Comparison of ENCODE assay signal across 17 cellular contexts in genomic region chr1:230086152-230086551, GRCh38. TPM values are rescaled to one million over a fixed set of nuclear protein-coding genes. Genes with fewer than 3 reads are reported as not detected.
DNase-seq lines count a peak whose midpoint lies in the region; ATAC-seq, FAIRE-seq and TF ChIP-seq lines count a peak whose summit lies in the region.
"Had no signal": no experiment of that assay in that cellular context is flagged by ENCODE, and none has a peak within 500 bp of the region (broad histone marks: within the 10 kb centered on the region; RNA-seq: fewer than 3 reads in every experiment).

No MANE protein-coding gene starts in this region.

- peak overlapping the region; percentile 79 for H3K4me2 ChIP-seq in A549

- no peak overlapping the region for H3K4me3 ChIP-seq in A549
- H3K4me3 ChIP-seq in body of pancreas, result no peak overlapping the region
- no peak overlapping the region for H3K4me3 ChIP-seq in Caco-2 (ENCODE audit: low read depth, low read length)
- H3K4me3 ChIP-seq: psoas muscle had no signal

- POLR2A ChIA-PET in A549 (lab: Yijun Ruan, JAX), result interaction anchor here (4.9 kb wide), 1 partner anchor 19 kb away, joined by 35 read pairs; no protein-coding TSS in a partner anchor
- POLR2A ChIA-PET in Caco-2 (lab: Charles Lee), result no interaction called here
- POLR2A ChIA-PET in T-cell (lab: Charles Lee), result no interaction called here

- BruUV-seq in Caco-2 (replicated peaks; lab: Mats Ljungman, UMichigan), result no TSS peak

- H3K27ac Mint-ChIP-seq in HFFc6 (peak overlapping the region; percentile 97), nephron progenitor cell (peak overlapping the region; percentile 81), Caco-2 (ENCODE audit: unreplicated experiment) (no peak overlapping the region), T-cell (no peak overlapping the region)

- H3K4me1 ChIP-seq in A549, result peaks cover 80% of the 10 kb centered on the region
- H3K4me1 ChIP-seq in body of pancreas, result peaks cover 92% of the 10 kb centered on the region
- H3K4me1 ChIP-seq in Caco-2, result peaks cover 26% of the 10 kb centered on the region

- H3K9me3 ChIP-seq in A549 (0 out of 3 replicates have a peak, but pooled peaks cover 3% of the 10 kb centered on the region), body of pancreas (no peaks in the 10 kb centered on the region), Caco-2 (no peaks in the 10 kb centered on the region)
- H3K9me3 ChIP-seq: psoas muscle had no signal

- ATAC-seq in A549 (no peak), body of pancreas (no peak), T-cell (replicated peaks in 1 of 4) (no peak), GM18867 (IDR thresholded peaks at IDR 0.05; ENCODE audit: unreplicated experiment) (no peak)
- ATAC-seq: psoas muscle had no signal

- TF ChIP-seq EP300 in A549 (IDR thresholded peaks at IDR 0.05), result no peak

- no peak for TF ChIP-seq RAD21 in A549 (conservative IDR thresholded peaks at IDR 0.05 in 1 of 2, IDR thresholded peaks at IDR 0.05 in 1 of 2)

- peaks cover 13% of the 10 kb centered on the region for H3K9me3 Mint-ChIP-seq in HFFc6
- peaks cover 6% of the 10 kb centered on the region for H3K9me3 Mint-ChIP-seq in nephron progenitor cell
- no peaks in the 10 kb centered on the region for H3K9me3 Mint-ChIP-seq in Caco-2 (ENCODE audit: unreplicated experiment)
- peaks cover 0 to 5% (median 5%) of the 10 kb centered on the region in 3 donors for H3K9me3 Mint-ChIP-seq in T-cell

- CTCF ChIA-PET in A549 (lab: Yijun Ruan, JAX) (interaction anchor here (1.2 to 3.5 kb wide), 4 partner anchors 12 to 21 kb away, joined by 3 to 13 read pairs (median 5); no protein-coding TSS in a partner anchor), Caco-2 (lab: Charles Lee) (no interaction called here), T-cell (lab: Charles Lee) (no interaction called here)

- WGBS in A549 (ENCODE audit: missing lambda C conversion rate), result 76% methylated on average over 6 of the region's 6 CpGs
- 39 to 55% methylated on average over 6 of the region's 6 CpGs for WGBS in body of pancreas, 2 donors

- peaks cover 95% of the 10 kb centered on the region for H3K4me1 Mint-ChIP-seq in HFFc6 (ENCODE audit: low read depth)
- peaks cover 39% of the 10 kb centered on the region for H3K4me1 Mint-ChIP-seq in nephron progenitor cell
- H3K4me1 Mint-ChIP-seq in Caco-2 (ENCODE audit: low read depth, unreplicated experiment), result peaks cover 35% of the 10 kb centered on the region
- peaks cover 56 to 83% (median 69%) of the 10 kb centered on the region in 3 donors for H3K4me1 Mint-ChIP-seq in T-cell

- DNase-seq in A549 (ENCODE audit: low read depth in 1 of 2, low spot score in 1 of 2) (no peak), HFFc6 (no peak), body of pancreas (no peak), nephron progenitor cell (no peak), Caco-2 (no peak), NCI-H1930 (lab: John Stamatoyannopoulos, UW) (no peak), T-cell (no peak)
- DNase-seq: activated CD4-positive, alpha-beta T cell treated with anti-CD3 and anti-CD28 coated beads, Interleukin-2, amount 10 ng/mL, durations not matched to agents 7 days and 5 days; amygdala; cortex of kidney; NCI-H2081; psoas muscle; SHP77 treated with DMSO at 0.1 percent for 48 hours had no signal

- intact Hi-C loops in body of pancreas (cut with DNase I), result no loop called here
- intact Hi-C loops in Caco-2 (cut with micrococcal nuclease; ENCODE audit: unreplicated experiment), result no loop called here

- H3K36me3 Mint-ChIP-seq in HFFc6 (ENCODE audit: low read depth), result peaks cover 31% of the 10 kb centered on the region
- peaks cover 31% of the 10 kb centered on the region for H3K36me3 Mint-ChIP-seq in nephron progenitor cell (ENCODE audit: low read depth)
- peaks cover 7% of the 10 kb centered on the region for H3K36me3 Mint-ChIP-seq in Caco-2 (ENCODE audit: insufficient read depth, unreplicated experiment)
- H3K36me3 Mint-ChIP-seq in T-cell, result peaks cover 24% of the 10 kb centered on the region

- H3K27me3 Mint-ChIP-seq in HFFc6 (ENCODE audit: insufficient read depth) (peaks cover 7% of the 10 kb centered on the region), nephron progenitor cell (ENCODE audit: low read depth, poor library complexity) (peaks cover 7% of the 10 kb centered on the region), Caco-2 (ENCODE audit: insufficient read depth, unreplicated experiment) (no peaks in the 10 kb centered on the region), T-cell (no peaks in the 10 kb centered on the region)
- H3K27me3 Mint-ChIP-seq: activated CD4-positive, alpha-beta T cell treated with anti-CD3 and anti-CD28 coated beads, Interleukin-2, amount 10 ng/mL, durations not matched to agents 7 days and 5 days had no signal

- H3K27me3 ChIP-seq in body of pancreas (no peaks in the 10 kb centered on the region), Caco-2 (replicated peaks; ENCODE audit: control insufficient read depth, insufficient read depth, low read length) (no peaks in the 10 kb centered on the region)

- H3K36me3 ChIP-seq in body of pancreas (replicated peaks in 1 of 2; ENCODE audit: insufficient read depth in 1 of 2, low read depth in 2 of 2) (no peaks in the 10 kb centered on the region), Caco-2 (ENCODE audit: control insufficient read depth, insufficient read depth, low read length) (no peaks in the 10 kb centered on the region)

- peak overlapping the region; percentile 86 to 94 for H3K27ac ChIP-seq in A549
- H3K27ac ChIP-seq in body of pancreas, result peak overlapping the region in 3 of 4 donors; percentile 1 to 64 (median 61)

- H3K4me3 Mint-ChIP-seq in HFFc6 (0 out of 2 replicates have a peak overlapping the region, but pooled peaks have one; percentile 6), nephron progenitor cell (no peak overlapping the region), Caco-2 (ENCODE audit: unreplicated experiment) (no peak overlapping the region), T-cell (no peak overlapping the region)
- H3K4me3 Mint-ChIP-seq: activated CD4-positive, alpha-beta T cell treated with anti-CD3 and anti-CD28 coated beads, Interleukin-2, amount 10 ng/mL, durations not matched to agents 7 days and 5 days had no signal

- TF ChIP-seq POLR2A in A549 (IDR thresholded peaks at IDR 0.05; ENCODE audit: low read length), result no peak
- no peak for TF ChIP-seq POLR2A in body of pancreas (IDR thresholded peaks at IDR 0.05)

- TF ChIP-seq CTCF in A549 (IDR thresholded peaks at IDR 0.05), result no peak
- no peak for TF ChIP-seq CTCF in HFFc6 (IDR thresholded peaks at IDR 0.05)
- TF ChIP-seq CTCF in body of pancreas (IDR thresholded peaks at IDR 0.05), result no peak
- no peak for TF ChIP-seq CTCF in nephron progenitor cell (IDR thresholded peaks at IDR 0.05)
- no peak for TF ChIP-seq CTCF in Caco-2 (IDR thresholded peaks at IDR 0.05; ENCODE audit: insufficient read depth in 1 of 2, low read depth in 1 of 2, low read length in 1 of 2, severe bottlenecking in 1 of 2, unreplicated experiment in 1 of 2)

- FAIRE-seq in A549 (lab: Jason Lieb, UNC), result no peak
- FAIRE-seq: D721Med, GM18507, GM19239 had no signal

TF ChIP-seq in A549, 52 proteins besides CTCF, POLR2A, EP300 and RAD21 (continues in another document):
- TF ChIP-seq MYC (IDR thresholded peaks at IDR 0.05; ENCODE audit: borderline replicate concordance, low read length), result no peak
- TF ChIP-seq HEYL (CRISPR knock-in tag; IDR thresholded peaks at IDR 0.05), result no peak
- TF ChIP-seq HOXB13 (CRISPR knock-in tag; IDR thresholded peaks at IDR 0.05; ENCODE audit: low read depth), result no peak
- TF ChIP-seq FOXS1 (CRISPR knock-in tag; IDR thresholded peaks at IDR 0.05), result no peak
- no peak for TF ChIP-seq HDAC2 (IDR thresholded peaks at IDR 0.05)
- TF ChIP-seq BHLHE40 (IDR thresholded peaks at IDR 0.05; ENCODE audit: low read depth, low read length), result no peak
- TF ChIP-seq CEBPB (IDR thresholded peaks at IDR 0.05), result no peak
- TF ChIP-seq ESRRA (IDR thresholded peaks at IDR 0.05; ENCODE audit: borderline replicate concordance, low read length), result no peak
- TF ChIP-seq, protein P1, sequence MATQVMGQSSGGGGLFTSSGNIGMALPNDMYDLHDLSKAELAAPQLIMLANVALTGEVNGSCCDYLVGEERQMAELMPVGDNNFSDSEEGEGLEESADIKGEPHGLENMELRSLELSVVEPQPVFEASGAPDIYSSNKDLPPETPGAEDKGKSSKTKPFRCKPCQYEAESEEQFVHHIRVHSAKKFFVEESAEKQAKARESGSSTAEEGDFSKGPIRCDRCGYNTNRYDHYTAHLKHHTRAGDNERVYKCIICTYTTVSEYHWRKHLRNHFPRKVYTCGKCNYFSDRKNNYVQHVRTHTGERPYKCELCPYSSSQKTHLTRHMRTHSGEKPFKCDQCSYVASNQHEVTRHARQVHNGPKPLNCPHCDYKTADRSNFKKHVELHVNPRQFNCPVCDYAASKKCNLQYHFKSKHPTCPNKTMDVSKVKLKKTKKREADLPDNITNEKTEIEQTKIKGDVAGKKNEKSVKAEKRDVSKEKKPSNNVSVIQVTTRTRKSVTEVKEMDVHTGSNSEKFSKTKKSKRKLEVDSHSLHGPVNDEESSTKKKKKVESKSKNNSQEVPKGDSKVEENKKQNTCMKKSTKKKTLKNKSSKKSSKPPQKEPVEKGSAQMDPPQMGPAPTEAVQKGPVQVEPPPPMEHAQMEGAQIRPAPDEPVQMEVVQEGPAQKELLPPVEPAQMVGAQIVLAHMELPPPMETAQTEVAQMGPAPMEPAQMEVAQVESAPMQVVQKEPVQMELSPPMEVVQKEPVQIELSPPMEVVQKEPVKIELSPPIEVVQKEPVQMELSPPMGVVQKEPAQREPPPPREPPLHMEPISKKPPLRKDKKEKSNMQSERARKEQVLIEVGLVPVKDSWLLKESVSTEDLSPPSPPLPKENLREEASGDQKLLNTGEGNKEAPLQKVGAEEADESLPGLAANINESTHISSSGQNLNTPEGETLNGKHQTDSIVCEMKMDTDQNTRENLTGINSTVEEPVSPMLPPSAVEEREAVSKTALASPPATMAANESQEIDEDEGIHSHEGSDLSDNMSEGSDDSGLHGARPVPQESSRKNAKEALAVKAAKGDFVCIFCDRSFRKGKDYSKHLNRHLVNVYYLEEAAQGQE (IDR thresholded peaks at IDR 0.05), result no peak

RNA-seq across cellular contexts. Expression of gene GALNT2, which starts 19.1 kb away (rescaled TPM):
- 57.5 and 66.9 TPM in 2 replicates for polyA plus RNA-seq in A549 (2011; rRNA removed)
- polyA plus RNA-seq in A549 (2012; cell fraction: cytosol; rRNA removed), result 83.3 and 105 TPM in 2 replicates
- 194 and 199 TPM in 2 replicates for polyA plus RNA-seq in A549 (2012; cell fraction: nucleus; rRNA removed)
- polyA plus RNA-seq in A549 (2017; fragmentation: RNase III; extraction: RNeasy Plus Mini Kit Qiagen cat#74134 plus additional on column Dnase treatment), result 111 to 115 TPM (median 114 TPM) in 3 replicates
- 50.1 and 58.6 TPM in 2 replicates for polyA minus RNA-seq in A549 (2011; rRNA and poly(A)+ RNA removed)
- total RNA-seq in HFFc6 (2021; fragmentation: NEBNext Ultra II Directional; extraction: Animal tissue kit (Norgen Biotek cat#: 25700)), result 100 to 1,000 TPM; 174 to 194 (median 181) TPM
- total RNA-seq in body of pancreas, result 10 to 100 TPM; 45.9 to 68.6 TPM
- 54.3 and 62.2 TPM in 2 replicates for total RNA-seq in Caco-2 (2022)
- total RNA-seq in T-cell, result 10 to 100 TPM; 22.2 to 29.7 (median 23.5) TPM

Comparison
In these comparisons a context has a peak if more than half of its experiments do, and no peak if none do; other contexts are left out.
1. H3K27ac Mint-ChIP-seq: peak in HFFc6 (single experiment) and nephron progenitor cell (single experiment); none in Caco-2 (single experiment) and T-cell (0 of 2).